ENCODE assay signal across 13 cellular contexts in genomic region chr20:7841291-7841966, GRCh38.
DNase-seq lines count a peak whose midpoint lies in the region; ATAC-seq and TF ChIP-seq lines count a peak whose summit lies in the region.
"Had no signal": no experiment of that assay in that cellular context is flagged by ENCODE, and none has a peak within 500 bp of the region (broad histone marks: within the 10 kb centered on the region; RNA-seq: fewer than 3 reads in every experiment).

No MANE protein-coding gene starts in this region.

- H3K27me3 Mint-ChIP-seq in activated naive CD4-positive, alpha-beta T cell treated with anti-CD3 and anti-CD28 coated beads, Interleukin-2, amount 10 ng/mL, durations not matched to agents 7 days and 5 days = no peaks in the 10 kb centered on the region
- no peaks in the 10 kb centered on the region for H3K27me3 Mint-ChIP-seq in glutamatergic neuron (ENCODE audit: unreplicated experiment)

- H3K9me3 ChIP-seq in RWPE2 (ENCODE audit: severe bottlenecking) (no peaks in the 10 kb centered on the region), fibroblast of lung (ENCODE audit: control insufficient read depth, insufficient read depth, low read depth, low read length) (no peaks in the 10 kb centered on the region), psoas muscle (no peaks in the 10 kb centered on the region)
- H3K9me3 ChIP-seq: upper lobe of left lung had no signal

- H3K4me3 ChIP-seq in RWPE2 (ENCODE audit: severe bottlenecking) (no peak overlapping the region), fibroblast of lung (replicated peaks in 1 of 4; ENCODE audit: control extremely low read depth in 1 of 4, insufficient read depth in 1 of 4, low read depth in 3 of 4, low read length in 4 of 4) (no peak overlapping the region), psoas muscle (no peak overlapping the region)
- H3K4me3 ChIP-seq: PC-9, upper lobe of left lung had no signal

- H3K4me1 Mint-ChIP-seq in activated naive CD4-positive, alpha-beta T cell treated with anti-CD3 and anti-CD28 coated beads, Interleukin-2, amount 10 ng/mL, durations not matched to agents 7 days and 5 days = no peaks in the 10 kb centered on the region
- H3K4me1 Mint-ChIP-seq in glutamatergic neuron (ENCODE audit: low read depth, unreplicated experiment) = no peaks in the 10 kb centered on the region
- H3K4me1 Mint-ChIP-seq: CD8-positive, alpha-beta memory T cell had no signal

- H3K4me1 ChIP-seq in RWPE2 (ENCODE audit: insufficient read depth, poor library complexity, severe bottlenecking) (peaks cover 26% of the 10 kb centered on the region), fibroblast of lung (ENCODE audit: control insufficient read depth, extremely low read depth, insufficient read depth, low read length) (peaks cover 4% of the 10 kb centered on the region), psoas muscle (no peaks in the 10 kb centered on the region)
- H3K4me1 ChIP-seq: upper lobe of left lung had no signal

- intact Hi-C loops in psoas muscle (cut with DNase I) = no loop called here

- WGBS in psoas muscle, 3 donors = 66 to 69% (median 69%) methylated on average over 2 of the region's 2 CpGs

- H3K79me2 ChIP-seq in fibroblast of lung (ENCODE audit: control insufficient read depth, insufficient read depth, low read length) = no peaks in the 10 kb centered on the region

- H3K27ac ChIP-seq in RWPE2 (ENCODE audit: poor library complexity, severe bottlenecking) = peak overlapping the region; percentile 99
- peak overlapping the region; percentile 52 for H3K27ac ChIP-seq in fibroblast of lung (ENCODE audit: insufficient read depth, low read length)
- H3K27ac ChIP-seq in psoas muscle = no peak overlapping the region
- H3K27ac ChIP-seq: PC-9, upper lobe of left lung had no signal

- H2AFZ ChIP-seq in fibroblast of lung (ENCODE audit: low read length) = no peak overlapping the region
- H2AFZ ChIP-seq: PC-9 had no signal

- no peaks in the 10 kb centered on the region for H3K36me3 Mint-ChIP-seq in activated naive CD4-positive, alpha-beta T cell treated with anti-CD3 and anti-CD28 coated beads, Interleukin-2, amount 10 ng/mL, durations not matched to agents 7 days and 5 days
- no peaks in the 10 kb centered on the region for H3K36me3 Mint-ChIP-seq in glutamatergic neuron (ENCODE audit: unreplicated experiment)
- H3K36me3 Mint-ChIP-seq: CD8-positive, alpha-beta memory T cell; mesothelial cell of epicardium had no signal

- no peaks in the 10 kb centered on the region for H3K36me3 ChIP-seq in RWPE2 (ENCODE audit: low read depth)
- H3K36me3 ChIP-seq in fibroblast of lung (ENCODE audit: control insufficient read depth, insufficient read depth, low read length) = no peaks in the 10 kb centered on the region
- H3K36me3 ChIP-seq in psoas muscle (ENCODE audit: insufficient read depth in 1 of 2, low read depth in 1 of 2) = no peaks in the 10 kb centered on the region
- H3K36me3 ChIP-seq: upper lobe of left lung had no signal

- DNase-seq in EL (peak; percentile 57), RWPE2 (ENCODE audit: low spot score) (no peak), fibroblast of lung (ENCODE audit: low read depth in 2 of 2) (peak; percentile 16 to 89), psoas muscle (peak; percentile 23 to 52), glutamatergic neuron (no peak)
- no peak for DNase-seq in activated CD4-positive, alpha-beta T cell treated with anti-CD3 and anti-CD28 coated beads, Interleukin-2, amount 50 U/mL, for 48 hours
- DNase-seq in activated naive CD4-positive, alpha-beta T cell treated with anti-CD3 and anti-CD28 coated beads, Interleukin-2, amount 10 ng/mL, durations not matched to agents 7 days and 5 days = no peak
- DNase-seq: activated CD8-positive, alpha-beta memory T cell treated with anti-CD3 and anti-CD28 coated beads, Interleukin-2, amount 50 U/mL, for 48 hours; CD8-positive, alpha-beta memory T cell; upper lobe of left lung had no signal

- H3K27ac Mint-ChIP-seq in activated naive CD4-positive, alpha-beta T cell treated with anti-CD3 and anti-CD28 coated beads, Interleukin-2, amount 10 ng/mL, durations not matched to agents 7 days and 5 days = no peak overlapping the region
- H3K27ac Mint-ChIP-seq in glutamatergic neuron (ENCODE audit: unreplicated experiment) = no peak overlapping the region
- H3K27ac Mint-ChIP-seq: CD8-positive, alpha-beta memory T cell; mesothelial cell of epicardium had no signal

- CTCF ChIA-PET in activated naive CD4-positive, alpha-beta T cell treated with anti-CD3 and anti-CD28 coated beads, Interleukin-2, amount 10 ng/mL, durations not matched to agents 7 days and 5 days (lab: Charles Lee) = interaction anchor here (0.6 kb wide), 1 partner anchor 268 kb away, joined by 3 read pairs; no protein-coding TSS in a partner anchor

- ATAC-seq in RWPE2 (ENCODE audit: low read depth) = peak; percentile 90
- ATAC-seq in psoas muscle = peak in 2 of 4 donors; percentile 13 to 24
- ATAC-seq in GM21825 (IDR thresholded peaks at IDR 0.05; ENCODE audit: unreplicated experiment) = no peak

- no peaks in the 10 kb centered on the region for H4K20me1 ChIP-seq in fibroblast of lung (ENCODE audit: control insufficient read depth, extremely low read depth, insufficient read depth, low read length)

- peak overlapping the region; percentile 60 for H3K4me2 ChIP-seq in fibroblast of lung (ENCODE audit: extremely low read depth, insufficient read depth, low read length)
- H3K4me2 ChIP-seq: PC-9 had no signal

- H3K9ac ChIP-seq in fibroblast of lung (ENCODE audit: insufficient read depth, low read length) = no peak overlapping the region

- TF ChIP-seq CTCF in RWPE2 (IDR thresholded peaks at IDR 0.05; ENCODE audit: poor library complexity, severe bottlenecking) (no peak), fibroblast of lung (conservative IDR thresholded peaks at IDR 0.05 in 1 of 2, IDR thresholded peaks at IDR 0.05 in 1 of 2; ENCODE audit: low read depth in 1 of 2, low read length in 2 of 2) (no peak), psoas muscle (IDR thresholded peaks at IDR 0.05) (no peak), glutamatergic neuron (IDR thresholded peaks at IDR 0.05; ENCODE audit: partially characterized antibody, unreplicated experiment) (no peak)

- no peak overlapping the region for H3K4me3 Mint-ChIP-seq in activated naive CD4-positive, alpha-beta T cell treated with anti-CD3 and anti-CD28 coated beads, Interleukin-2, amount 10 ng/mL, durations not matched to agents 7 days and 5 days
- H3K4me3 Mint-ChIP-seq in glutamatergic neuron (ENCODE audit: unreplicated experiment) = no peak overlapping the region
- H3K4me3 Mint-ChIP-seq: CD8-positive, alpha-beta memory T cell; mesothelial cell of epicardium had no signal

- H3K27me3 ChIP-seq in RWPE2 (ENCODE audit: insufficient read depth, poor library complexity, severe bottlenecking) (no peaks in the 10 kb centered on the region), fibroblast of lung (ENCODE audit: control insufficient read depth, insufficient read depth, low read length) (no peaks in the 10 kb centered on the region), psoas muscle (ENCODE audit: insufficient read depth in 3 of 3, low read length in 2 of 3) (no peaks in the 10 kb centered on the region)
- H3K27me3 ChIP-seq: upper lobe of left lung had no signal

- H3K9me3 Mint-ChIP-seq in activated naive CD4-positive, alpha-beta T cell treated with anti-CD3 and anti-CD28 coated beads, Interleukin-2, amount 10 ng/mL, durations not matched to agents 7 days and 5 days = no peaks in the 10 kb centered on the region
- no peaks in the 10 kb centered on the region for H3K9me3 Mint-ChIP-seq in glutamatergic neuron (ENCODE audit: unreplicated experiment)
- H3K9me3 Mint-ChIP-seq: CD8-positive, alpha-beta memory T cell; mesothelial cell of epicardium had no signal

Comparison
In these comparisons a context has a peak if more than half of its experiments do, and no peak if none do; other contexts are left out.
1. DNase-seq: peak in EL (single experiment), fibroblast of lung (2 of 2) and psoas muscle (2 of 2); none in RWPE2 (single experiment), activated CD4-positive, alpha-beta T cell treated with anti-CD3 and anti-CD28 coated beads, Interleukin-2, amount 50 U/mL, for 48 hours (0 of 2), activated naive CD4-positive, alpha-beta T cell treated with anti-CD3 and anti-CD28 coated beads, Interleukin-2, amount 10 ng/mL, durations not matched to agents 7 days and 5 days (single experiment) and glutamatergic neuron (single experiment).